ENCODE assay signal across 12 cellular contexts in genomic region chr10:109062371-109062770, GRCh38.
DNase-seq lines count a peak whose midpoint lies in the region; ATAC-seq and TF ChIP-seq lines count a peak whose summit lies in the region.
"Had no signal": no experiment of that assay in that cellular context is flagged by ENCODE, and none has a peak within 500 bp of the region (broad histone marks: within the 10 kb centered on the region; RNA-seq: fewer than 3 reads in every experiment).

No MANE protein-coding gene starts in this region.

- no peaks in the 10 kb centered on the region for H3K36me3 ChIP-seq in OCI-LY7 (ENCODE audit: insufficient read depth, low read length)
- H3K36me3 ChIP-seq: cardiac muscle cell had no signal

- no peak for TF ChIP-seq CTCF in OCI-LY7 (conservative IDR thresholded peaks at IDR 0.05; ENCODE audit: low read length)

- no TSS peak for BruUV-seq in OCI-LY7 (replicated peaks; lab: Mats Ljungman, UMichigan)

- peak; percentile 0 for DNase-seq in OCI-LY7 (ENCODE audit: low spot score)
- DNase-seq in iris pigment epithelial cell (ENCODE audit: low read depth) = peak; percentile 32
- no peak for DNase-seq in mesenteric fat pad (ENCODE audit: low spot score)
- DNase-seq in SHP77 treated with DMSO at 0.1 percent for 48 hours (lab: John Stamatoyannopoulos, UW) = no peak

- H3K9me2 ChIP-seq in OCI-LY7 (ENCODE audit: insufficient read depth, low read length) = no peaks in the 10 kb centered on the region

- ATAC-seq in GM18499 (IDR thresholded peaks at IDR 0.05; ENCODE audit: insufficient read depth, unreplicated experiment) (peak; percentile 96), HG02885 (IDR thresholded peaks at IDR 0.05; ENCODE audit: poor library complexity, unreplicated experiment) (peak; percentile 82), GM19395 (IDR thresholded peaks at IDR 0.05; ENCODE audit: unreplicated experiment) (no peak), HG03108 (IDR thresholded peaks at IDR 0.05; ENCODE audit: unreplicated experiment) (no peak)

- H3K27ac ChIP-seq in OCI-LY7 (ENCODE audit: low read depth, low read length, poor library complexity, severe bottlenecking) = no peak overlapping the region
- H3K27ac ChIP-seq: cardiac muscle cell, KMS-11, parathyroid adenoma, RWPE1 had no signal

- no peaks in the 10 kb centered on the region for H3K4me1 ChIP-seq in OCI-LY7 (ENCODE audit: insufficient read depth, low read length, poor library complexity, severe bottlenecking)
- H3K4me1 ChIP-seq: parathyroid adenoma had no signal

- H3K4me2 ChIP-seq in OCI-LY7 (ENCODE audit: low read length) = no peak overlapping the region
- H3K4me2 ChIP-seq: KMS-11 had no signal

- H3K4me3 ChIP-seq in OCI-LY7 (ENCODE audit: low read depth, low read length, poor library complexity, severe bottlenecking) = no peak overlapping the region
- H3K4me3 ChIP-seq: cardiac muscle cell had no signal

- no peaks in the 10 kb centered on the region for H3K9me3 ChIP-seq in OCI-LY7 (ENCODE audit: low read length)

- CTCF ChIA-PET in OCI-LY7 (lab: Charles Lee; ENCODE audit: unreplicated experiment) = no interaction called here

- POLR2A ChIA-PET in OCI-LY7 (lab: Charles Lee) = interaction anchor here (0.5 kb wide), 1 partner anchor 183 kb away, joined by 3 read pairs; no protein-coding TSS in a partner anchor

- H3K79me2 ChIP-seq in OCI-LY7 (ENCODE audit: insufficient read depth, low read depth, low read length) = no peaks in the 10 kb centered on the region
- H3K79me2 ChIP-seq: parathyroid adenoma had no signal

- no peaks in the 10 kb centered on the region for H4K20me1 ChIP-seq in OCI-LY7 (ENCODE audit: insufficient read depth, low read length)

- intact Hi-C loops in OCI-LY7 (cut with micrococcal nuclease; ENCODE audit: unreplicated experiment) = no loop called here

- no peak overlapping the region for H2AFZ ChIP-seq in OCI-LY7 (ENCODE audit: low read length)
- H2AFZ ChIP-seq: parathyroid adenoma had no signal

Comparison
In these comparisons a context has a peak if more than half of its experiments do, and no peak if none do; other contexts are left out.
1. ATAC-seq: peak in GM18499 (single experiment) and HG02885 (single experiment); none in GM19395 (single experiment) and HG03108 (single experiment).
2. DNase-seq: peak in OCI-LY7 (single experiment) and iris pigment epithelial cell (single experiment); none in mesenteric fat pad (single experiment) and SHP77 treated with DMSO at 0.1 percent for 48 hours (single experiment).